ENCODE assay signal across 8 cellular contexts in the genomic region with DNA sequence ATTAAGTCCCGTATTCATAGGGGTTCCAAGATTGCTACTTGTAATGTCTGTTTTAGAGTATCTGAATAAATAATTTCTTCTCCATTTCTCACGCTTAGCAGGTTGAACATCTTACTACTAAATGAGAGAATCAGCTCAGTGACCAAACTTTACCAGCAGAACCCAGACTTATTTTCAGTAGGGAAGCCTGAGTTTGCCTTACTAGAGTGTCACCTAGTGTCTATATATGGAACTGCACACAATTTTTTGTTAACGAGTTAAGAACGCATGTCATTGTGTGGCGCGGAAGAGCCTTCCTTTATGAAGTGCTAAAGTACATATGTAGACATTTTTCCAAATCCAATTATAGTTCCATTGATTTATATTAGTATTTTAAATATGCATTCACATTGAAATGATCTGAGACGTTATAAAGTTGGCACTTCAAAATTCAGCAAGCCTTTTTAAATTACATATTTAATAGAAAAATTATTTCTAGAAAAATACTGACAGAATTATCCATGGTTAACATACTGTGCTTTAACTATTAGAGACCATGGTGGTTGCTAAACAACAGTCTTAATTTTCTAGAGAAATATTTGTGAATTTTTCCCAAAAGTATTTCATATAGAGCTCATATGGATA.
A peak's percentile ranks its signal among the peaks of the same experiment; 100 is the strongest.
DNase-seq lines count a peak whose midpoint lies in the region; ATAC-seq lines count a peak whose summit lies in the region.
"Had no signal": no experiment of that assay in that cellular context is flagged by ENCODE, and none has a peak within 500 bp of the region (broad histone marks: within the 10 kb centered on the region; RNA-seq: fewer than 3 reads in every experiment).

No MANE protein-coding gene starts in this region.

- no peaks in the 10 kb centered on the region for H3K36me3 Mint-ChIP-seq in stimulated activated effector memory CD8-positive, alpha-beta T cell treated with anti-CD3 and anti-CD28 coated beads, Interleukin-12 subunit alpha, Interleukin-12 subunit beta, amount 100 ng/mL, for 72 hours

- DNase-seq in ELR (ENCODE audit: low read depth) (peak; percentile 80), NCI-H526 treated with DMSO at 0.1 percent for 48 hours (lab: John Stamatoyannopoulos, UW) (peak; percentile 67), amniotic epithelial cell (ENCODE audit: low read depth) (peak; percentile 67), iPS DF 4.7 (ENCODE audit: extremely low read depth, low spot score) (peak; percentile 56)
- no peak for DNase-seq in stimulated activated effector memory CD8-positive, alpha-beta T cell treated with anti-CD3 and anti-CD28 coated beads, Interleukin-12 subunit alpha, Interleukin-12 subunit beta, amount 100 ng/mL, for 72 hours (ENCODE audit: low spot score in 2 of 2)

- H3K4me1 Mint-ChIP-seq in stimulated activated effector memory CD8-positive, alpha-beta T cell treated with anti-CD3 and anti-CD28 coated beads, Interleukin-12 subunit alpha, Interleukin-12 subunit beta, amount 100 ng/mL, for 72 hours, result no peaks in the 10 kb centered on the region

- ATAC-seq in GM21381 (IDR thresholded peaks at IDR 0.05; ENCODE audit: unreplicated experiment) (peak; percentile 72), HG03571 (IDR thresholded peaks at IDR 0.05; ENCODE audit: unreplicated experiment) (peak; percentile 69)
- peak; percentile 49 for ATAC-seq in stimulated activated effector memory CD8-positive, alpha-beta T cell treated with anti-CD3 and anti-CD28 coated beads, Interleukin-12 subunit alpha, Interleukin-12 subunit beta, amount 100 ng/mL, for 72 hours

- H3K27ac Mint-ChIP-seq in stimulated activated effector memory CD8-positive, alpha-beta T cell treated with anti-CD3 and anti-CD28 coated beads, Interleukin-12 subunit alpha, Interleukin-12 subunit beta, amount 100 ng/mL, for 72 hours, result no peak overlapping the region
- H3K27ac Mint-ChIP-seq: stimulated activated naive CD8-positive, alpha-beta T cell treated with anti-CD3 and anti-CD28 coated beads, Interleukin-15, Interleukin-2, amounts not matched to agents 100 ng/mL and 50 ng/mL, for 24 hours had no signal

- no peak overlapping the region for H3K4me3 Mint-ChIP-seq in stimulated activated effector memory CD8-positive, alpha-beta T cell treated with anti-CD3 and anti-CD28 coated beads, Interleukin-12 subunit alpha, Interleukin-12 subunit beta, amount 100 ng/mL, for 72 hours
- H3K4me3 Mint-ChIP-seq: stimulated activated naive CD8-positive, alpha-beta T cell treated with anti-CD3 and anti-CD28 coated beads, Interleukin-15, Interleukin-2, amounts not matched to agents 100 ng/mL and 50 ng/mL, for 24 hours had no signal

- no peaks in the 10 kb centered on the region for H3K9me3 Mint-ChIP-seq in stimulated activated effector memory CD8-positive, alpha-beta T cell treated with anti-CD3 and anti-CD28 coated beads, Interleukin-12 subunit alpha, Interleukin-12 subunit beta, amount 100 ng/mL, for 72 hours
- H3K9me3 Mint-ChIP-seq: stimulated activated naive CD8-positive, alpha-beta T cell treated with anti-CD3 and anti-CD28 coated beads, Interleukin-15, Interleukin-2, amounts not matched to agents 100 ng/mL and 50 ng/mL, for 24 hours had no signal

Comparison
In these comparisons a context has a peak if more than half of its experiments do, and no peak if none do; other contexts are left out.
1. DNase-seq: peak in ELR (single experiment), NCI-H526 treated with DMSO at 0.1 percent for 48 hours (single experiment), amniotic epithelial cell (single experiment) and iPS DF 4.7 (single experiment); none in stimulated activated effector memory CD8-positive, alpha-beta T cell treated with anti-CD3 and anti-CD28 coated beads, Interleukin-12 subunit alpha, Interleukin-12 subunit beta, amount 100 ng/mL, for 72 hours (0 of 2).
2. Peak in every context shown above with its lines, with median percentiles within 50 percentile points of each other: ATAC-seq.